8 cellular contexts compared by ENCODE assay signal in the genomic region with DNA sequence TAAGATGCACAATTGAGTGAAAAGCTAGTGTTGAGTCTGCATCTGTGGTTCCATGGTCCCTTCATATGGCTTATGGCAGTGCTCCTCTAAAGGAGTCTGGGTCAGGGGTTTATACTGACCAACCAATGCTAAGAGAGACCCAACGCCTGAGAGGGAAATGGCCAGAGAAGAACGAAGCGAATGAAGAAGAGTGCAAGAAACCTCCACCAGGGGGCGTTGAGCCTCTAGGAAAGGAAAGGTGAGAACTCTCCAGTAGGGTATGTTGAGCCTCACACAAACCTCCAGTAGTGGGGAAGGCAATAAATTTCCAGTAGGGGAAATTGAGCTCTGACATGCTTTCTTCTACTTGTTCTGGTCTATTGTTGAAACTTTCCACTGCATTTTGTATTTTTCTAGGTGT.
DNase-seq lines count a peak whose midpoint lies in the region; ATAC-seq, FAIRE-seq and TF ChIP-seq lines count a peak whose summit lies in the region.
"Had no signal": no experiment of that assay in that cellular context is flagged by ENCODE, and none has a peak within 500 bp of the region (broad histone marks: within the 10 kb centered on the region; RNA-seq: fewer than 3 reads in every experiment).

No MANE protein-coding gene starts in this region.

- no peak overlapping the region for H3K9ac ChIP-seq in GM23248

- DNase-seq in D721Med (ENCODE audit: insufficient read length, low spot score) (no peak), GM23248 (peak; percentile 23), SK-N-DZ (ENCODE audit: low spot score) (peak; percentile 7), iPS DF 4.7 (ENCODE audit: extremely low read depth, low spot score) (peak; percentile 25), left ventricle myocardium superior (no peak)

- H3K36me3 ChIP-seq in GM23248 (ENCODE audit: low read depth): peaks cover 6% of the 10 kb centered on the region; the same call in 1 of the 2 replicates

- H3K27me3 ChIP-seq in GM23248 (replicated peaks; ENCODE audit: insufficient read depth): no peaks in the 10 kb centered on the region

- 0 out of 2 replicates have a peak, but pooled peaks cover 2% of the 10 kb centered on the region for H4K20me1 ChIP-seq in GM23248 (ENCODE audit: insufficient read depth)

- no peaks in the 10 kb centered on the region for H3K4me1 ChIP-seq in GM23248 (ENCODE audit: insufficient read depth)

- no peaks in the 10 kb centered on the region for H3K9me2 ChIP-seq in GM23248 (ENCODE audit: insufficient read depth)

- no peak for FAIRE-seq in D721Med (lab: Jason Lieb, UNC)

- H3K27ac ChIP-seq in GM23248: no peak overlapping the region

- in situ Hi-C loops in GM23248 (cut with MboI): no loop called here

- H3F3A ChIP-seq in GM23248 (ENCODE audit: insufficient read depth): no peaks in the 10 kb centered on the region

- no peak overlapping the region for H2AFZ ChIP-seq in GM23248

- WGBS in GM23248 (ENCODE audit: low coverage in 1 of 2, low lambda C conversion rate in 2 of 2, missing lambda C conversion rate in 2 of 2), 2 experiments: 73% methylated on average over 4 of the region's 4 CpGs

- H3K4me3 ChIP-seq in GM23248: no peak overlapping the region
- H3K4me3 ChIP-seq: mucosa of descending colon had no signal

- ATAC-seq in HG02981 (IDR thresholded peaks at IDR 0.05; ENCODE audit: unreplicated experiment) (no peak), HG03439 (IDR thresholded peaks at IDR 0.05; ENCODE audit: unreplicated experiment) (no peak), left ventricle myocardium superior (no peak)
- ATAC-seq: mucosa of descending colon had no signal

- no peaks in the 10 kb centered on the region for H3K79me2 ChIP-seq in GM23248 (ENCODE audit: insufficient read depth)

- H3K9me3 ChIP-seq in GM23248 (ENCODE audit: low read depth): no peaks in the 10 kb centered on the region

- intact Hi-C loops in left ventricle myocardium superior (cut with micrococcal nuclease): no loop called here

- TF ChIP-seq CTCF in D721Med (IDR thresholded peaks at IDR 0.05; ENCODE audit: insufficient read depth, missing control alignments): peak; percentile 28

- H3K4me2 ChIP-seq in GM23248 (ENCODE audit: unreplicated experiment): no peak overlapping the region

Comparison
In these comparisons a context has a peak if more than half of its experiments do, and no peak if none do; other contexts are left out.
1. DNase-seq: peak in GM23248 (single experiment), SK-N-DZ (single experiment) and iPS DF 4.7 (single experiment); none in D721Med (single experiment) and left ventricle myocardium superior (single experiment).